Comparison of ENCODE assay signal across 1 cellular context in the genomic region with DNA sequence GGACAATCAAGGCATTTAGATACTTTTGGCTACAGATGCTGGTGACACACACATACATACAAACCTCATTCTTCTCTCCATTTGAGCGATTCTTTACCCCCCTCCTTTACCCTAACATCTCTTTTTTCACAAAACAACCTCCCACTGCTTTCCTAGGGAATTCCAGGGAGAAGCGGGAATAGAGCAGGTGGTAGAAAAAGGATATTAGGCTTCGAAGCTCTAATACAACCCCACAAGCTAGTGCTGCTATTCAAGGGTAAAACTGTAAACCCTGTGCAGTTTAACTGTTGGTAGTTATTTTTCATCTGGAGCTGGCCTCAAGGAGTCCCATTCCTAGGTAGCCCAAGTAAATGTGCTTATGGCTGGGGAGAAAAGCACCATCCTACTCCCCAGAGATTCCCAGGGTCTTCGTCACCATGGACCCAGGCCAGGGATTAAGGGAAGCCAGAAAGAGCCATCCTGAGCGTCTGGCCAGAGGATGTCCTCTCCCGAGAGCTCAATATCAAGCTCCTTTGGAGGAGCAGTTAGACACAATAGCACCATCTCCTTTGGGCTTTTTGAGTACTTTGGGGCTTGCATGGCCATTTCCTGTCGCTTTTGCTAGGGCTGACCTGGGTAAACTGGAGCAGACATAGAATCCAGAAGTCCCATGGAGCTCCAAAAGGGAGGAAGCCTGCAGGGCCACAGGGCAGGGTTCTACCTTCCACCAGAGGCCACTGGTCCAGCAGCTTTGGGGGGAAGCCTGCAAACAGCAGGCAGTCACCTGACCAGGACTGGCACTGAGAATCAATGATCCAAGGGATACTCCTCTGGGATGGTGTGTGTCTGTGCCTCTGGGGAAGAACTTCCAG.
TF ChIP-seq lines count a peak whose summit lies in the region.

No MANE protein-coding gene starts in this region.

TF ChIP-seq in SK-N-SH treated with all-trans-retinoic acid at 6 μM for 48 hours, 23 proteins besides CTCF, POLR2A, EP300 and RAD21 (continued from another document):
- TF ChIP-seq, protein P1, sequence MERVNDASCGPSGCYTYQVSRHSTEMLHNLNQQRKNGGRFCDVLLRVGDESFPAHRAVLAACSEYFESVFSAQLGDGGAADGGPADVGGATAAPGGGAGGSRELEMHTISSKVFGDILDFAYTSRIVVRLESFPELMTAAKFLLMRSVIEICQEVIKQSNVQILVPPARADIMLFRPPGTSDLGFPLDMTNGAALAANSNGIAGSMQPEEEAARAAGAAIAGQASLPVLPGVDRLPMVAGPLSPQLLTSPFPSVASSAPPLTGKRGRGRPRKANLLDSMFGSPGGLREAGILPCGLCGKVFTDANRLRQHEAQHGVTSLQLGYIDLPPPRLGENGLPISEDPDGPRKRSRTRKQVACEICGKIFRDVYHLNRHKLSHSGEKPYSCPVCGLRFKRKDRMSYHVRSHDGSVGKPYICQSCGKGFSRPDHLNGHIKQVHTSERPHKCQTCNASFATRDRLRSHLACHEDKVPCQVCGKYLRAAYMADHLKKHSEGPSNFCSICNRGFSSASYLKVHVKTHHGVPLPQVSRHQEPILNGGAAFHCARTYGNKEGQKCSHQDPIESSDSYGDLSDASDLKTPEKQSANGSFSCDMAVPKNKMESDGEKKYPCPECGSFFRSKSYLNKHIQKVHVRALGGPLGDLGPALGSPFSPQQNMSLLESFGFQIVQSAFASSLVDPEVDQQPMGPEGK (CRISPR knock-in tag; IDR thresholded peaks at IDR 0.05; ENCODE audit: borderline replicate concordance), result no peak
- TF ChIP-seq SNAI2 (CRISPR knock-in tag; IDR thresholded peaks at IDR 0.05) (no peak), OSR1 (CRISPR knock-in tag; IDR thresholded peaks at IDR 0.05) (no peak), PPARA (CRISPR knock-in tag; IDR thresholded peaks at IDR 0.05; ENCODE audit: borderline replicate concordance) (no peak), RARB (CRISPR knock-in tag; IDR thresholded peaks at IDR 0.05) (no peak), POU6F1 (CRISPR knock-in tag; IDR thresholded peaks at IDR 0.05; ENCODE audit: borderline replicate concordance, low read depth) (no peak), ZNF565 (CRISPR knock-in tag; conservative IDR thresholded peaks at IDR 0.05; ENCODE audit: low read depth) (no peak)
